In genomic region chr11:74262725-74263124, GRCh38 we compare ENCODE assay signal across 11 cellular contexts. TPM values are rescaled to one million over a fixed set of nuclear protein-coding genes. Genes with fewer than 3 reads are reported as not detected.
"Had no signal": no experiment of that assay in that cellular context is flagged by ENCODE, and none has a peak within 500 bp of the region (broad histone marks: within the 10 kb centered on the region; RNA-seq: fewer than 3 reads in every experiment).

No MANE protein-coding gene starts in this region.

- H3K4me3 ChIP-seq: GM23248, GM23338, HAP-1 had no signal

- H3K36me3 ChIP-seq: HAP-1 had no signal

- H3K27ac ChIP-seq: GM23248 had no signal

- FAIRE-seq: H1, H54 had no signal

- H2AFZ ChIP-seq: GM23248, GM23338 had no signal

- DNase-seq: GM23248, GOT3, H7, H9, HCEC 1CT, HFFc6 had no signal

- H3K4me1 ChIP-seq: HAP-1 had no signal

- H3K4me2 ChIP-seq: GM23338 had no signal

- H3K9me3 ChIP-seq: HAP-1 had no signal

- ATAC-seq: GM23338, HCT116 had no signal

- H3K9ac ChIP-seq: GM23248 had no signal

RNA-seq across cellular contexts. Expression of gene P4HA3, which starts 48.7 kb away (rescaled TPM):
- total RNA-seq: GM23338, H1, H9 had no signal
